ENCODE assay signal across 8 cellular contexts in the genomic region with DNA sequence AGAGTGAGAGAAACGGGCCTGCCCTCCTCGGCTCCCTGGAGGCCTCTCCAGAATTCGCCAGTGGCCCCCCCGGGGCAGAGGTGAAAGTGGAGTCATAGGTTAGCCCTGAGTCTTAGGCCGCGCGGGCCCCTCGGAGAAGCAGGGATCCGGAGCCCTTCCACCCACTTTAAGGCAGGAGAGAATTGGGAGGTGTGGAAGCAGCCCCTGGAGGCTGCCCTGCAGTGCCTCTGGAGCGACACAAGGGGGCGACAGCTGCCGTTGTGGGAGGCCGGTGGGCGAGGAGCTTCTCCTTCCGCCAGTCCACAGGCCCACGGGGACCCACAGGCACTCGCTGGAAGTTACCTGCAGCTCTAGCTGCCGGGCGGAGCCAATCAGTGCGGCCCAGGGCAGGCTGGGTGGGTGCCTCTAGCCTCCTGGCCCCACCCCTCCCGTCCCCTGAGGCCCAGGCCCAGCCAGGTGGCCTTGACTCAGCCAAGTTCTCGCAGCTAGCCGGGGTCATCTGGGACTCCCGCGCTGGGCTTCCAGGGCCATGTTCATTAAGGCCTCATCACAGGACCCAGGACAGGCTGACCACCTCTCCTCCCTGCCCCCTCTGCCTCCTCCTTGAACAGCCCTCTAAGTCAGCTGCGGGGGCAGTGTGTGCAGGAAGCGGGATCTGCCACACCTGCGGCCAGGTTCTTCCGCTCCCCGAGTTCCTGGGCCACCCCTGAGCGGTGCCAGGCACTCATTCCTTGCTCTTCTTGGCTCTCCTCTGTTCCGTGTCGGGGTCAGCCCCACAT. TPM values are rescaled to one million over a fixed set of nuclear protein-coding genes. Genes with fewer than 3 reads are reported as not detected.
A peak's percentile ranks its signal among the peaks of the same experiment; 100 is the strongest.
DNase-seq lines count a peak whose midpoint lies in the region; ATAC-seq and TF ChIP-seq lines count a peak whose summit lies in the region.

No MANE protein-coding gene starts in this region.

- H3K9ac ChIP-seq in fibroblast of lung (ENCODE audit: insufficient read depth, low read length) (no peak overlapping the region), trophoblast cell (ENCODE audit: low read length) (no peak overlapping the region)

- H4K8ac ChIP-seq in trophoblast cell (ENCODE audit: low read depth, low read length), result no peak overlapping the region

- H3K9me3 ChIP-seq in fibroblast of lung (ENCODE audit: control insufficient read depth, insufficient read depth, low read depth, low read length) (no peaks in the 10 kb centered on the region), trophoblast cell (ENCODE audit: insufficient read depth, low read depth, low read length) (peaks cover 2% of the 10 kb centered on the region)

- no peak overlapping the region for H2BK5ac ChIP-seq in trophoblast cell (ENCODE audit: low read depth, low read length, poor library complexity)

- H3K27me3 ChIP-seq in fibroblast of lung (ENCODE audit: control insufficient read depth, insufficient read depth, low read length) (no peaks in the 10 kb centered on the region), trophoblast cell (ENCODE audit: insufficient read depth, low read length) (no peaks in the 10 kb centered on the region)

- peaks cover 82% of the 10 kb centered on the region for H3K4me1 Mint-ChIP-seq in activated T-cell treated with anti-CD3 and anti-CD28 coated beads, Interleukin-2, amount 50 U/mL, for 72 hours (ENCODE audit: low read depth)

- WGBS in trophoblast cell (ENCODE audit: extremely low coverage, insufficient coverage, insufficient read length), result no CpG with 5 or more reads among the region's 33 CpGs

- H3K4ac ChIP-seq in trophoblast cell (ENCODE audit: low read depth, low read length), result peak overlapping the region; percentile 26

- no peaks in the 10 kb centered on the region for H3K27me3 Mint-ChIP-seq in activated T-cell treated with anti-CD3 and anti-CD28 coated beads, Interleukin-2, amount 50 U/mL, for 72 hours (ENCODE audit: low read depth)

- TF ChIP-seq CTCF in fibroblast of lung (conservative IDR thresholded peaks at IDR 0.05 in 1 of 2, IDR thresholded peaks at IDR 0.05 in 1 of 2; ENCODE audit: low read depth in 1 of 2, low read length in 2 of 2), result peak; percentile 64 to 81

- H3K4me3 ChIP-seq in fibroblast of lung (replicated peaks in 1 of 4; ENCODE audit: control extremely low read depth in 1 of 4, insufficient read depth in 1 of 4, low read depth in 3 of 4, low read length in 4 of 4) (no peak overlapping the region), trophoblast cell (ENCODE audit: low read depth, low read length) (no peak overlapping the region)

- no peak overlapping the region for H3K27ac ChIP-seq in fibroblast of lung (ENCODE audit: insufficient read depth, low read length)
- H3K27ac ChIP-seq in trophoblast cell (ENCODE audit: low read depth, low read length), result no peak overlapping the region

- peak overlapping the region; percentile 86 for H3K27ac Mint-ChIP-seq in activated T-cell treated with anti-CD3 and anti-CD28 coated beads, Interleukin-2, amount 50 U/mL, for 72 hours

- no peak overlapping the region for H2BK120ac ChIP-seq in trophoblast cell (ENCODE audit: insufficient read depth, low read length, poor library complexity)

- DNase-seq in EH (ENCODE audit: low read depth) (peak; percentile 41), NOMO-1 treated with DMSO at 0.1 percent for 48 hours (lab: John Stamatoyannopoulos, UW; ENCODE audit: unreplicated experiment) (peak; percentile 22), fibroblast of lung (ENCODE audit: low read depth in 2 of 2) (peak in 1 of 2 donors; percentile 32), trophoblast cell (peak; percentile 63 to 73), NCI-H2029 treated with DMSO at 0.1 percent for 48 hours (lab: John Stamatoyannopoulos, UW) (no peak), NCI-H187 (lab: John Stamatoyannopoulos, UW) (no peak)
- DNase-seq in activated T-cell treated with anti-CD3 and anti-CD28 coated beads, Interleukin-2, amount 50 U/mL, for 72 hours, result peak; percentile 84 to 89

- H4K20me1 ChIP-seq in fibroblast of lung (ENCODE audit: control insufficient read depth, extremely low read depth, insufficient read depth, low read length), result no peaks in the 10 kb centered on the region

- H3K23ac ChIP-seq in trophoblast cell (ENCODE audit: low read length), result no peak overlapping the region

- H2BK12ac ChIP-seq in trophoblast cell (ENCODE audit: low read length), result no peak overlapping the region

- peaks cover 13% of the 10 kb centered on the region for H3K4me1 ChIP-seq in fibroblast of lung (ENCODE audit: control insufficient read depth, extremely low read depth, insufficient read depth, low read length)
- peaks cover 16 to 26% of the 10 kb centered on the region in 2 experiments for H3K4me1 ChIP-seq in trophoblast cell (ENCODE audit: control insufficient read depth in 1 of 2, insufficient read depth in 2 of 2, low read length in 2 of 2)

- no peak overlapping the region for H2AK5ac ChIP-seq in trophoblast cell (ENCODE audit: low read length)

- no peak overlapping the region for H2AFZ ChIP-seq in fibroblast of lung (ENCODE audit: low read length)
- H2AFZ ChIP-seq in trophoblast cell (ENCODE audit: insufficient read depth, low read length, poor library complexity), result peak overlapping the region; percentile 40

- H3K36me3 ChIP-seq in fibroblast of lung (ENCODE audit: control insufficient read depth, insufficient read depth, low read length) (no peaks in the 10 kb centered on the region), trophoblast cell (ENCODE audit: control insufficient read depth in 1 of 2, insufficient read depth in 2 of 2, low read length in 2 of 2) (peaks cover 8 to 11% of the 10 kb centered on the region in 2 experiments)

- peak overlapping the region; percentile 13 for H3K18ac ChIP-seq in trophoblast cell (ENCODE audit: low read length)

- H3K79me1 ChIP-seq in trophoblast cell (ENCODE audit: low read length), result peaks cover 6% of the 10 kb centered on the region

- no peak overlapping the region for H3K14ac ChIP-seq in trophoblast cell (ENCODE audit: low read length)

- H3K4me3 Mint-ChIP-seq in activated T-cell treated with anti-CD3 and anti-CD28 coated beads, Interleukin-2, amount 50 U/mL, for 72 hours, result peak overlapping the region; percentile 80 to 95

- peak; percentile 65 to 68 for ATAC-seq in activated T-cell treated with anti-CD3 and anti-CD28 coated beads, Interleukin-2, amount 50 U/mL, for 72 hours (replicated peaks in 1 of 2)
- ATAC-seq in HG03095 (IDR thresholded peaks at IDR 0.05; ENCODE audit: unreplicated experiment), result no peak

- H4K91ac ChIP-seq in trophoblast cell (ENCODE audit: low read depth, low read length), result no peak overlapping the region

- no peak overlapping the region for H4K12ac ChIP-seq in trophoblast cell (ENCODE audit: low read depth, low read length)

- no peaks in the 10 kb centered on the region for H3K36me3 Mint-ChIP-seq in activated T-cell treated with anti-CD3 and anti-CD28 coated beads, Interleukin-2, amount 50 U/mL, for 72 hours (ENCODE audit: insufficient read depth in 2 of 2)

- no peaks in the 10 kb centered on the region for H3K9me3 Mint-ChIP-seq in activated T-cell treated with anti-CD3 and anti-CD28 coated beads, Interleukin-2, amount 50 U/mL, for 72 hours

- H3K4me2 ChIP-seq in fibroblast of lung (ENCODE audit: extremely low read depth, insufficient read depth, low read length), result no peak overlapping the region
- H3K4me2 ChIP-seq in trophoblast cell (ENCODE audit: low read length), result no peak overlapping the region

- H3K79me2 ChIP-seq in fibroblast of lung (ENCODE audit: control insufficient read depth, insufficient read depth, low read length) (peaks cover 21% of the 10 kb centered on the region), trophoblast cell (ENCODE audit: control insufficient read depth, insufficient read depth, low read length, poor library complexity) (peaks cover 20% of the 10 kb centered on the region)

RNA-seq across cellular contexts. Expression of a gene that starts 5.0 kb away (rescaled TPM):
- 10 to 100 TPM; 84.2 to 94.0 TPM for total RNA-seq in activated T-cell treated with anti-CD3 and anti-CD28 coated beads, Interleukin-2, amount 50 U/mL, for 72 hours
- total RNA-seq in fibroblast of lung, result 24.9 and 35.5 TPM in 2 replicates
- 16.4 and 26.1 TPM in 2 replicates for polyA plus RNA-seq in fibroblast of lung
- 34.5 and 44.0 TPM in 2 replicates for polyA plus RNA-seq in fibroblast of lung (2012)
- polyA minus RNA-seq in fibroblast of lung (ENCODE audit: low replicate concordance), result 71.9 and 76.7 TPM in 2 replicates
- 79.6 and 80.8 TPM in 2 replicates for polyA plus RNA-seq in trophoblast cell (2013)

RNA-seq across cellular contexts. Expression of a gene that starts 29.2 kb away (rescaled TPM):
- total RNA-seq in activated T-cell treated with anti-CD3 and anti-CD28 coated beads, Interleukin-2, amount 50 U/mL, for 72 hours, result 10 to 100 TPM; 11.9 to 12.8 TPM
- 44.6 and 93.2 TPM in 2 replicates for total RNA-seq in fibroblast of lung
- polyA plus RNA-seq in fibroblast of lung, result 131 and 169 TPM in 2 replicates
- 157 and 188 TPM in 2 replicates for polyA plus RNA-seq in fibroblast of lung (2012)
- 45.2 and 79.7 TPM in 2 replicates for polyA minus RNA-seq in fibroblast of lung (ENCODE audit: low replicate concordance)
- 2,817 and 2,859 TPM in 2 replicates for polyA plus RNA-seq in trophoblast cell (2013)

RNA-seq across cellular contexts. Expression of a gene that starts 39.3 kb away (rescaled TPM):
- total RNA-seq in activated T-cell treated with anti-CD3 and anti-CD28 coated beads, Interleukin-2, amount 50 U/mL, for 72 hours, result under 1 TPM; 0.26 to 0.63 TPM
- total RNA-seq in fibroblast of lung, result under 0.01 TPM in 1 of 2 replicates, not detected in the other
- 0.03 and 0.05 TPM in 2 replicates for polyA plus RNA-seq in fibroblast of lung
- 0.14 TPM in 1 of 2 replicates, not detected in the other for polyA plus RNA-seq in fibroblast of lung (2012)
- polyA minus RNA-seq in fibroblast of lung (ENCODE audit: low replicate concordance), result 0.82 TPM in 1 of 2 replicates, not detected in the other
- 0.40 and 0.57 TPM in 2 replicates for polyA plus RNA-seq in trophoblast cell (2013)

Comparison
In these comparisons a context has a peak if more than half of its experiments do, and no peak if none do; other contexts are left out.
1. DNase-seq: peak in EH (single experiment), NOMO-1 treated with DMSO at 0.1 percent for 48 hours (single experiment), activated T-cell treated with anti-CD3 and anti-CD28 coated beads, Interleukin-2, amount 50 U/mL, for 72 hours (2 of 2) and trophoblast cell (2 of 2); none in NCI-H2029 treated with DMSO at 0.1 percent for 48 hours (single experiment) and NCI-H187 (0 of 2).